In the genomic region with DNA sequence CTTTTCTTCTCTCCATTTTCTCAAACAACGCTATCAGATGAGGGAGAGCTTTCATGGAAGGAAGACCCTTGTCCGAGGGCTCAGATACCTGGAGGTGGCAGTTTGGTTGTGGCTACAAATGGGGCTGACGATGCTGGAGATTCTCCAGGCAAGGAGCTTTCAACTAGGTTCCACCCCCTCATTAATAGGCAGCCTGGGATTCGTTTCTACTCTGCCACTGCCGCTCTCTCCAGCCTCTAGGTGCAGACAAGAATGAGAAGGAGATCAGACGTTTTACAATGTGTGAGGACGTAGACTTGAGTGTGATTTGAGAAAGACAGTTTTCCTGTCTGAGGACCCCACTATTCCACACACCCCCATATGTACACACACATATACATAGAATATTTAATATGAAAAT, we compare ENCODE assay signal across 2 cellular contexts.
TF ChIP-seq lines count a peak whose summit lies in the region.

No MANE protein-coding gene starts in this region.

TF ChIP-seq in K562, 482 proteins besides CTCF, POLR2A, EP300 and RAD21 (continued from another document):
- TF ChIP-seq KLF6 (CRISPR knock-in tag; IDR thresholded peaks at IDR 0.05; ENCODE audit: borderline replicate concordance), result no peak

TF ChIP-seq in GM12891, 5 proteins besides CTCF, POLR2A, EP300 and RAD21 (continued from another document):
- no peak for TF ChIP-seq SPI1 (IDR thresholded peaks at IDR 0.05; ENCODE audit: low read depth, low read length)
TF ChIP-seq in GM12891: peak in this region for 0.
